8 cellular contexts compared by ENCODE assay signal in genomic region chr4:88033309-88033708, GRCh38. TPM values are rescaled to one million over a fixed set of nuclear protein-coding genes. Genes with fewer than 3 reads are reported as not detected.
DNase-seq lines count a peak whose midpoint lies in the region; ATAC-seq lines count a peak whose summit lies in the region.

No MANE protein-coding gene starts in this region.

- H3K4me3 ChIP-seq in Jurkat, Clone E6-1 (ENCODE audit: low read length) = no peak overlapping the region

- ATAC-seq in GM19372 (IDR thresholded peaks at IDR 0.05; ENCODE audit: low read depth, unreplicated experiment) = peak; percentile 68

- peak; percentile 17 for DNase-seq in DMS153 (lab: John Stamatoyannopoulos, UW)
- peak; percentile 57 for DNase-seq in Jurkat, Clone E6-1 (ENCODE audit: low read depth, low spot score)
- DNase-seq in SW480 (ENCODE audit: low spot score) = peak; percentile 35
- peak; percentile 84 for DNase-seq in dermis blood vessel endothelial cell
- peak; percentile 64 for DNase-seq in medulla oblongata (ENCODE audit: extremely low spot score)
- no peak for DNase-seq in HK-2 (ENCODE audit: unreplicated experiment)
- DNase-seq in KG1 (lab: John Stamatoyannopoulos, UW) = no peak

RNA-seq across cellular contexts. Expression of gene PKD2, which starts 25.9 kb away (rescaled TPM):
- polyA plus RNA-seq in Jurkat, Clone E6-1 (2012; ENCODE audit: insufficient read depth, insufficient read length) = 11.3 TPM
- total RNA-seq in dermis blood vessel endothelial cell = 41.9 and 48.8 TPM in 2 replicates

RNA-seq across cellular contexts. Expression of gene SPP1, which starts 57.8 kb away (rescaled TPM):
- polyA plus RNA-seq in Jurkat, Clone E6-1 (2012; ENCODE audit: insufficient read depth, insufficient read length) = not detected
- 4.4 and 11.6 TPM in 2 replicates for total RNA-seq in dermis blood vessel endothelial cell

Comparison
In these comparisons a context has a peak if more than half of its experiments do, and no peak if none do; other contexts are left out.
1. DNase-seq: peak in DMS153 (single experiment), Jurkat, Clone E6-1 (single experiment), SW480 (single experiment), dermis blood vessel endothelial cell (single experiment) and medulla oblongata (single experiment); none in HK-2 (single experiment) and KG1 (single experiment).